9 cellular contexts compared by ENCODE assay signal in the genomic region with DNA sequence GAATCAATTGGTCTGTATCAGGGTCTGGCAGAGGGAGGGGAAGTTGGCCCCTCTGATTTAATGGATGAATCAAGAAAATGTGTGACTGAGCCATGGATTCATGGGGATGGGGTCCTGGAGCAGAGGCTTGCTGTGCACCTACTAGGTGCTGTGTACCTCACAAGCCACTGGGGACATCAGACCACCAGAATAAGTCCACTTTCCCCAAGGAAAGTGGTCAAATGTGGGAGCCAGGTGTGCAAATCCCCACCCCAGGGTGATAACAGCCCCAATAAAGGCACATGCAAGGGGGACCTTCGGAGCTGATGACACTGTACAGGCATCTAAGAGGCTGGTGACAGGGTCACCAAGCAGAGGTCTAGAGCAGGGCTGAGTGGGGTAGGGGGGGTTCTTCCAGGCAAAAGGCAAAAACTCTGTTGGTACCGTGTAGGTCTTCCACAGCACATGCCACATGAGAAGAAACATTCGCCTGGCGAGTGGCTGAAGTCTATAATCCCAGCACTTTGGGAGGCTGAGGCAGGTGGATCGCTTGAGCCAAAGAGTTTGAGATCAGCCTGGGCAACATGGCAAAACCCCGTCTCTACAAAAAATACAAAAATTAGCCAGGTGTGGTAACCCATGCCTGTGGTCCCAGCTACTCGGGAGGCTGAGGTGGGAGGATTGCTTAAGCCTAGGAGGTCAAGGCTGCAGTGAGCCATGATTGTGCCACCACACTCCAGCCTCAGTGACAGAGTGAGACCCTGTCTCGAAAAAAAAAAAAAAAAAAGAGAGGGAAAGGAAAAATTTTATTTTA. TPM values are rescaled to one million over a fixed set of nuclear protein-coding genes. Genes with fewer than 3 reads are reported as not detected.
A peak's percentile ranks its signal among the peaks of the same experiment; 100 is the strongest.
DNase-seq lines count a peak whose midpoint lies in the region; ATAC-seq and TF ChIP-seq lines count a peak whose summit lies in the region.
"Had no signal": no experiment of that assay in that cellular context is flagged by ENCODE, and none has a peak within 500 bp of the region (broad histone marks: within the 10 kb centered on the region; RNA-seq: fewer than 3 reads in every experiment).

No MANE protein-coding gene starts in this region.

- peaks cover 25 to 99% of the 10 kb centered on the region in 2 donors for H3K4me1 ChIP-seq in left lung
- peaks cover 49% of the 10 kb centered on the region for H3K4me1 ChIP-seq in stomach smooth muscle (ENCODE audit: control insufficient read depth, insufficient read depth, low read length)

- no peaks in the 10 kb centered on the region for H3K9me3 Mint-ChIP-seq in activated CD4-positive, alpha-beta T cell treated with anti-CD3 and anti-CD28 coated beads, Interleukin-2, amount 10 ng/mL, durations not matched to agents 24 days and 14 days

- H3K4me1 Mint-ChIP-seq in activated CD4-positive, alpha-beta T cell treated with anti-CD3 and anti-CD28 coated beads, Interleukin-2, amount 10 ng/mL, durations not matched to agents 24 days and 14 days, result peaks cover 43% of the 10 kb centered on the region

- DNase-seq in activated CD4-positive, alpha-beta T cell treated with anti-CD3 and anti-CD28 coated beads, Interleukin-2, amount 10 ng/mL, durations not matched to agents 24 days and 14 days, result peak; percentile 69
- DNase-seq in activated CD4-positive, alpha-beta T cell treated with anti-CD3 and anti-CD28 coated beads for 48 hours, result no peak
- DNase-seq in left lung (no peak), NCI-H146 (lab: John Stamatoyannopoulos, UW) (no peak), HCEC 1CT (no peak)
- DNase-seq: GOT3 had no signal

- H3K9me3 ChIP-seq in left lung, result no peaks in the 10 kb centered on the region
- H3K9me3 ChIP-seq in stomach smooth muscle (ENCODE audit: control insufficient read depth in 2 of 2, low read length in 2 of 2), result no peaks in the 10 kb centered on the region

- H3K9ac ChIP-seq in stomach smooth muscle (ENCODE audit: low read length in 2 of 2), result no peak overlapping the region

- ATAC-seq in left lung (no peak), HG03457 (IDR thresholded peaks at IDR 0.05; ENCODE audit: unreplicated experiment) (no peak)

- H3K4me3 ChIP-seq in left lung (no peak overlapping the region), stomach smooth muscle (ENCODE audit: low read length in 2 of 2) (no peak overlapping the region)

- H3K36me3 Mint-ChIP-seq in activated CD4-positive, alpha-beta T cell treated with anti-CD3 and anti-CD28 coated beads, Interleukin-2, amount 10 ng/mL, durations not matched to agents 24 days and 14 days (ENCODE audit: low read depth), result no peaks in the 10 kb centered on the region

- H3K36me3 ChIP-seq in left lung, result no peaks in the 10 kb centered on the region
- no peaks in the 10 kb centered on the region for H3K36me3 ChIP-seq in stomach smooth muscle (ENCODE audit: control insufficient read depth in 2 of 2, insufficient read depth in 2 of 2, low read length in 2 of 2)

- intact Hi-C loops in activated CD4-positive, alpha-beta T cell treated with anti-CD3 and anti-CD28 coated beads, Interleukin-2, amount 10 ng/mL, durations not matched to agents 24 days and 14 days (cut with micrococcal nuclease), result loop anchor here (10.0 kb wide), 1 partner anchor 72 kb away; the partner anchor contains the start of gene EIF3D
- intact Hi-C loops in left lung (cut with DNase I), result no loop called here

- peak overlapping the region; percentile 92 for H3K27ac Mint-ChIP-seq in activated CD4-positive, alpha-beta T cell treated with anti-CD3 and anti-CD28 coated beads, Interleukin-2, amount 10 ng/mL, durations not matched to agents 24 days and 14 days

- H3K27ac ChIP-seq in VCaP (peak overlapping the region; percentile 84), left lung (peak overlapping the region; percentile 85 to 94), stomach smooth muscle (ENCODE audit: low read length) (peak overlapping the region; percentile 83)

- H3K27me3 Mint-ChIP-seq in activated CD4-positive, alpha-beta T cell treated with anti-CD3 and anti-CD28 coated beads, Interleukin-2, amount 10 ng/mL, durations not matched to agents 24 days and 14 days, result no peaks in the 10 kb centered on the region

- TF ChIP-seq CTCF in VCaP (conservative IDR thresholded peaks at IDR 0.05) (no peak), left lung (IDR thresholded peaks at IDR 0.05) (no peak)

- H3K27me3 ChIP-seq in left lung, result no peaks in the 10 kb centered on the region
- no peaks in the 10 kb centered on the region for H3K27me3 ChIP-seq in stomach smooth muscle (ENCODE audit: control insufficient read depth in 1 of 2, insufficient read depth in 2 of 2, low read length in 2 of 2)

- peak overlapping the region; percentile 72 for H3K4me3 Mint-ChIP-seq in activated CD4-positive, alpha-beta T cell treated with anti-CD3 and anti-CD28 coated beads, Interleukin-2, amount 10 ng/mL, durations not matched to agents 24 days and 14 days

RNA-seq across cellular contexts. Expression of gene TXN2, which starts 28.8 kb away (rescaled TPM):
- 96.5 and 98.7 TPM in 2 replicates for total RNA-seq in activated CD4-positive, alpha-beta T cell treated with anti-CD3 and anti-CD28 coated beads, Interleukin-2, amount 10 ng/mL, durations not matched to agents 24 days and 14 days
- total RNA-seq in left lung, result 10 to 100 TPM; 64.4 to 65.3 TPM

RNA-seq across cellular contexts. Expression of gene FOXRED2, which starts 54.2 kb away (rescaled TPM):
- 25.4 and 26.3 TPM in 2 replicates for total RNA-seq in activated CD4-positive, alpha-beta T cell treated with anti-CD3 and anti-CD28 coated beads, Interleukin-2, amount 10 ng/mL, durations not matched to agents 24 days and 14 days
- 10 to 100 TPM; 17.2 to 22.1 TPM for total RNA-seq in left lung
